18 cellular contexts compared by ENCODE assay signal in genomic region chr4:121096174-121096573, GRCh38. TPM values are rescaled to one million over a fixed set of nuclear protein-coding genes. Genes with fewer than 3 reads are reported as not detected.
DNase-seq lines count a peak whose midpoint lies in the region; ATAC-seq and TF ChIP-seq lines count a peak whose summit lies in the region.
"Had no signal": no experiment of that assay in that cellular context is flagged by ENCODE, and none has a peak within 500 bp of the region (broad histone marks: within the 10 kb centered on the region; RNA-seq: fewer than 3 reads in every experiment).

No MANE protein-coding gene starts in this region.

- H3K9ac ChIP-seq in PC-3 (ENCODE audit: low read length) = no peak overlapping the region
- no peak overlapping the region for H3K9ac ChIP-seq in smooth muscle cell (ENCODE audit: low read depth)

- H3K9me3 ChIP-seq in PC-3 (ENCODE audit: low read length) = no peaks in the 10 kb centered on the region
- H3K9me3 ChIP-seq in smooth muscle cell (replicated peaks; ENCODE audit: low read depth) = no peaks in the 10 kb centered on the region
- H3K9me3 ChIP-seq in right cardiac atrium (ENCODE audit: control insufficient read depth, low read length) = no peaks in the 10 kb centered on the region
- H3K9me3 ChIP-seq: Caco-2, HAP-1 had no signal

- TF ChIP-seq CTCF in GM23338 (conservative IDR thresholded peaks at IDR 0.05; ENCODE audit: low read depth in 2 of 2) (no peak), PC-3 (conservative IDR thresholded peaks at IDR 0.05; ENCODE audit: low read depth, low read length) (no peak), smooth muscle cell (IDR thresholded peaks at IDR 0.05; ENCODE audit: borderline replicate concordance, insufficient read depth, poor library complexity, severe bottlenecking) (no peak)

- no TSS peak for BruUV-seq in PC-3 (replicated peaks; lab: Mats Ljungman, UMichigan)

- no peak overlapping the region for H3K4me2 ChIP-seq in GM23338
- no peak overlapping the region for H3K4me2 ChIP-seq in PC-3 (ENCODE audit: low read length)
- peak overlapping the region; percentile 28 for H3K4me2 ChIP-seq in smooth muscle cell

- H3K27me3 ChIP-seq in GM23338 (ENCODE audit: insufficient read depth) = no peaks in the 10 kb centered on the region
- H3K27me3 ChIP-seq in PC-3 (ENCODE audit: low read length) = no peaks in the 10 kb centered on the region
- no peaks in the 10 kb centered on the region for H3K27me3 ChIP-seq in smooth muscle cell (ENCODE audit: low read depth)
- H3K27me3 ChIP-seq in right cardiac atrium (ENCODE audit: control insufficient read depth, insufficient read depth) = no peaks in the 10 kb centered on the region

- H3K4me1 ChIP-seq in GM23338 (ENCODE audit: insufficient read depth) (no peaks in the 10 kb centered on the region), PC-3 (ENCODE audit: insufficient read depth, low read length) (no peaks in the 10 kb centered on the region), smooth muscle cell (ENCODE audit: low read depth) (no peaks in the 10 kb centered on the region), right cardiac atrium (ENCODE audit: control insufficient read depth, insufficient read depth, low read length) (no peaks in the 10 kb centered on the region)
- H3K4me1 ChIP-seq: Caco-2, HAP-1 had no signal

- no peak for DNase-seq in GM23338 (ENCODE audit: low spot score)
- peak; percentile 1 for DNase-seq in PC-3
- peak; percentile 15 for DNase-seq in dedifferentiated amniotic fluid mesenchymal stem cell (ENCODE audit: extremely low spot score)
- DNase-seq in smooth muscle cell (lab: John Stamatoyannopoulos, UW; ENCODE audit: unreplicated experiment) = no peak
- DNase-seq in NCI-H187 (lab: John Stamatoyannopoulos, UW) = no peak
- DNase-seq in NCI-H2107 (lab: John Stamatoyannopoulos, UW) = no peak
- DNase-seq in right cardiac atrium = no peak
- DNase-seq in NOMO-1 (lab: John Stamatoyannopoulos, UW; ENCODE audit: unreplicated experiment in 2 of 2) = no peak
- DNase-seq: C1 segment of cervical spinal cord, Caco-2, DMS153, DND-41, GDM1, GOT3 had no signal

- H3K27ac ChIP-seq in GM23338 (ENCODE audit: low read depth) (no peak overlapping the region), PC-3 (ENCODE audit: low read length) (peak overlapping the region; percentile 20; the same call in 1 of the 2 replicates), smooth muscle cell (ENCODE audit: low read depth) (no peak overlapping the region), right cardiac atrium (ENCODE audit: low read length) (no peak overlapping the region)

- peak overlapping the region; percentile 81; the same call in 1 of the 2 replicates for H3K27ac Mint-ChIP-seq in GM23338
- H3K27ac Mint-ChIP-seq: CD4-positive, alpha-beta memory T cell; HFFc6 had no signal

- H3K79me2 ChIP-seq in GM23338 (replicated peaks; ENCODE audit: insufficient read depth) (no peaks in the 10 kb centered on the region), PC-3 (ENCODE audit: low read length) (no peaks in the 10 kb centered on the region), smooth muscle cell (ENCODE audit: low read depth) (no peaks in the 10 kb centered on the region)

- no peaks in the 10 kb centered on the region for H3K36me3 ChIP-seq in GM23338 (ENCODE audit: insufficient read depth)
- no peaks in the 10 kb centered on the region for H3K36me3 ChIP-seq in PC-3 (ENCODE audit: low read depth, low read length)
- H3K36me3 ChIP-seq in smooth muscle cell (ENCODE audit: low read depth) = no peaks in the 10 kb centered on the region
- H3K36me3 ChIP-seq: HAP-1 had no signal

- H2AFZ ChIP-seq in GM23338 (no peak overlapping the region), PC-3 (ENCODE audit: low read length) (no peak overlapping the region), smooth muscle cell (ENCODE audit: low read depth) (no peak overlapping the region)

- no peaks in the 10 kb centered on the region for H3K4me1 Mint-ChIP-seq in GM23338

- ATAC-seq in GM23338 = no peak
- ATAC-seq in PC-3 = no peak
- no peak for ATAC-seq in right cardiac atrium
- ATAC-seq: GM12878 had no signal

- POLR2A ChIA-PET in PC-3 (lab: Charles Lee; ENCODE audit: unreplicated experiment) = interaction anchor here (0.6 kb wide), 1 partner anchor 482 kb away, joined by 3 read pairs; no protein-coding TSS in a partner anchor

- no peaks in the 10 kb centered on the region for H3K9me3 Mint-ChIP-seq in GM23338
- H3K9me3 Mint-ChIP-seq: CD4-positive, alpha-beta memory T cell; HFFc6 had no signal

- CTCF ChIA-PET in PC-3 (lab: Charles Lee) = no interaction called here

- intact Hi-C loops in PC-3 (cut with micrococcal nuclease) (loop anchor here (1.0 to 10.0 kb wide), 4 partner anchors 377 to 1025 kb away; no protein-coding TSS in a partner anchor), right cardiac atrium (cut with DNase I) (loop anchor here (5.0 to 10.0 kb wide), 4 partner anchors 381 to 1021 kb away; no protein-coding TSS in a partner anchor)

- H3K27me3 Mint-ChIP-seq in GM23338 (ENCODE audit: insufficient read depth, low read depth, poor library complexity) = no peaks in the 10 kb centered on the region
- H3K27me3 Mint-ChIP-seq: CD4-positive, alpha-beta memory T cell had no signal

- H3K4me3 ChIP-seq in GM23338 = no peak overlapping the region
- no peak overlapping the region for H3K4me3 ChIP-seq in PC-3 (ENCODE audit: low read length)
- no peak overlapping the region for H3K4me3 ChIP-seq in smooth muscle cell
- H3K4me3 ChIP-seq in right cardiac atrium (ENCODE audit: low read length) = no peak overlapping the region
- H3K4me3 ChIP-seq: GM12878, HAP-1 had no signal

- H3F3A ChIP-seq in GM23338 (replicated peaks; ENCODE audit: low read depth) (no peaks in the 10 kb centered on the region), PC-3 (ENCODE audit: low read length, unreplicated experiment) (no peaks in the 10 kb centered on the region), smooth muscle cell (ENCODE audit: low read depth) (no peaks in the 10 kb centered on the region)

- no peaks in the 10 kb centered on the region for H3K36me3 Mint-ChIP-seq in GM23338 (ENCODE audit: low read depth)
- H3K36me3 Mint-ChIP-seq: CD4-positive, alpha-beta memory T cell had no signal

- H3K4me3 Mint-ChIP-seq in GM23338 = no peak overlapping the region
- H3K4me3 Mint-ChIP-seq: CD4-positive, alpha-beta memory T cell; HFFc6 had no signal

- H4K20me1 ChIP-seq in GM23338 (replicated peaks; ENCODE audit: insufficient read depth) (no peaks in the 10 kb centered on the region), PC-3 (ENCODE audit: low read length) (no peaks in the 10 kb centered on the region), smooth muscle cell (ENCODE audit: low read depth) (no peaks in the 10 kb centered on the region)

- no peaks in the 10 kb centered on the region for H3K9me2 ChIP-seq in GM23338 (ENCODE audit: insufficient read depth)
- no peaks in the 10 kb centered on the region for H3K9me2 ChIP-seq in PC-3 (replicated peaks; ENCODE audit: low read length)

TF ChIP-seq in GM23338, 12 proteins besides CTCF, POLR2A, EP300 and RAD21 (continues in another document):
- no peak for TF ChIP-seq ZNF331 (CRISPR knock-in tag; IDR thresholded peaks at IDR 0.05; ENCODE audit: low read depth)
- no peak for TF ChIP-seq ZNF114 (CRISPR knock-in tag; IDR thresholded peaks at IDR 0.05)
- TF ChIP-seq NANOG (IDR thresholded peaks at IDR 0.05; ENCODE audit: borderline replicate concordance) = no peak
- TF ChIP-seq EZH2 (IDR thresholded peaks at IDR 0.05; ENCODE audit: low read depth, unreplicated experiment) = no peak
- no peak for TF ChIP-seq STAT1 (IDR thresholded peaks at IDR 0.05; ENCODE audit: unreplicated experiment)
- TF ChIP-seq REST (IDR thresholded peaks at IDR 0.05; ENCODE audit: unreplicated experiment) = no peak
- TF ChIP-seq CREB1 (CRISPR knock-in tag; IDR thresholded peaks at IDR 0.05; ENCODE audit: low read depth) = no peak
- TF ChIP-seq JUNB (IDR thresholded peaks at IDR 0.05; ENCODE audit: unreplicated experiment) = no peak

RNA-seq across cellular contexts. Expression of gene NDNF, which starts 23.8 kb away (rescaled TPM):
- total RNA-seq in GM23338 (2014; rRNA removed; shearing (Covaris generic)) = 0.73 and 1.8 TPM in 2 replicates
- polyA plus RNA-seq in GM23338 (2016; fragmentation: Nextera tagmentation; extraction: Ambion mirVana) (0.31 and 0.57 TPM in 2 replicates), smooth muscle cell (6.3 and 8.4 TPM in 2 replicates), right cardiac atrium (2.5 TPM)
- total RNA-seq in PC-3 (2014; rRNA removed) (0.04 TPM in 1 of 2 replicates, not detected in the other), smooth muscle cell (11.0 and 27.6 TPM in 2 replicates), right cardiac atrium (1 to 10 TPM in 3 of 4 donors, under 1 TPM in 1; 0.50 to 6.3 (median 2.3) TPM)
- total RNA-seq: CD4-positive, alpha-beta memory T cell had no signal
- polyA plus RNA-seq: CD4-positive, alpha-beta memory T cell; GM12878 had no signal

Comparison
In these comparisons a context has a peak if more than half of its experiments do, and no peak if none do; other contexts are left out.
1. DNase-seq: peak in PC-3 (single experiment) and dedifferentiated amniotic fluid mesenchymal stem cell (single experiment); none in GM23338 (single experiment), smooth muscle cell (single experiment), NCI-H187 (0 of 2), NCI-H2107 (single experiment), right cardiac atrium (0 of 3) and NOMO-1 (0 of 2).